Comparison of ENCODE assay signal across 8 cellular contexts in genomic region chr14:81710232-81710845, GRCh38.
A peak's percentile ranks its signal among the peaks of the same experiment; 100 is the strongest.
DNase-seq lines count a peak whose midpoint lies in the region; ATAC-seq and TF ChIP-seq lines count a peak whose summit lies in the region.

No MANE protein-coding gene starts in this region.

- no peaks in the 10 kb centered on the region for H4K20me1 ChIP-seq in PC-9 (ENCODE audit: insufficient read depth)

- H3K27ac ChIP-seq in PC-9, result no peak overlapping the region

- H3K27me3 ChIP-seq in PC-9 (ENCODE audit: insufficient read depth, low read depth), result no peaks in the 10 kb centered on the region

- H3K36me3 ChIP-seq in PC-9 (ENCODE audit: low read depth), result no peaks in the 10 kb centered on the region

- no peaks in the 10 kb centered on the region for H3K4me1 ChIP-seq in PC-9 (replicated peaks; ENCODE audit: insufficient read depth)

- CTCF ChIA-PET in PC-9 (lab: Charles Lee), result no interaction called here

- no peak overlapping the region for H2AFZ ChIP-seq in PC-9

- ATAC-seq in Right ventricle myocardium superior (ENCODE audit: poor library complexity), result peak; percentile 57

- no peaks in the 10 kb centered on the region for H3K9me2 ChIP-seq in PC-9 (ENCODE audit: insufficient read depth)

- no peaks in the 10 kb centered on the region for H3K9me3 ChIP-seq in PC-9 (ENCODE audit: insufficient read depth, low read depth)

- intact Hi-C loops in Right ventricle myocardium superior (cut with DNase I), result no loop called here
- intact Hi-C loops in cardiac septum (cut with DNase I), result no loop called here
- intact Hi-C loops in PC-9 (cut with micrococcal nuclease; ENCODE audit: unreplicated experiment), result no loop called here

- BruUV-seq in PC-9 (replicated peaks; lab: Mats Ljungman, UMichigan), result no TSS peak

- H3K4me2 ChIP-seq in PC-9, result no peak overlapping the region

- H3K79me2 ChIP-seq in PC-9 (ENCODE audit: low read depth), result no peaks in the 10 kb centered on the region

- H3K4me3 ChIP-seq in PC-9, result no peak overlapping the region
- H3K4me3 ChIP-seq in fibroblast of mammary gland (ENCODE audit: control insufficient read depth, low read depth, low read length), result no peak overlapping the region

- POLR2A ChIA-PET in PC-9 (lab: Charles Lee; ENCODE audit: unreplicated experiment), result no interaction called here

- DNase-seq in Right ventricle myocardium superior (no peak), cardiac septum (ENCODE audit: low spot score) (no peak), HuH-7 (ENCODE audit: low spot score) (peak; percentile 15), PC-9 (no peak), fibroblast of mammary gland (ENCODE audit: low read depth) (peak; percentile 28), putamen (ENCODE audit: low spot score) (peak; percentile 41)
- no peak for DNase-seq in effector CD8-positive, alpha-beta T cell (lab: John Stamatoyannopoulos, UW)
- DNase-seq in activated T-cell treated with anti-CD3 and anti-CD28 coated beads, Interleukin-2, amount 50 U/mL, for 1 hour, result no peak

- H3F3A ChIP-seq in PC-9 (ENCODE audit: insufficient read depth, low read depth), result no peaks in the 10 kb centered on the region

- TF ChIP-seq CTCF in PC-9 (conservative IDR thresholded peaks at IDR 0.05) (peak; percentile 47), fibroblast of mammary gland (conservative IDR thresholded peaks at IDR 0.05; ENCODE audit: control insufficient read depth, insufficient read depth, low read depth, low read length) (peak; percentile 44)

Comparison
In these comparisons a context has a peak if more than half of its experiments do, and no peak if none do; other contexts are left out.
1. DNase-seq: peak in HuH-7 (single experiment), fibroblast of mammary gland (single experiment) and putamen (single experiment); none in Right ventricle myocardium superior (single experiment), cardiac septum (single experiment), PC-9 (0 of 2), effector CD8-positive, alpha-beta T cell (single experiment) and activated T-cell treated with anti-CD3 and anti-CD28 coated beads, Interleukin-2, amount 50 U/mL, for 1 hour (single experiment).